Comparison of ENCODE assay signal across 9 cellular contexts in genomic region chr2:113542522-113542921, GRCh38. TPM values are rescaled to one million over a fixed set of nuclear protein-coding genes. Genes with fewer than 3 reads are reported as not detected.
A peak's percentile ranks its signal among the peaks of the same experiment; 100 is the strongest.
DNase-seq lines count a peak whose midpoint lies in the region; ATAC-seq and TF ChIP-seq lines count a peak whose summit lies in the region.
"Not testable (repeated sequence)": the region's sequence is repeated elsewhere in the genome, so short reads cannot be mapped to it uniquely, and the experiment has no call there.
"Had no signal": no experiment of that assay in that cellular context is flagged by ENCODE, and none has a peak within 500 bp of the region (broad histone marks: within the 10 kb centered on the region; RNA-seq: fewer than 3 reads in every experiment).

No MANE protein-coding gene starts in this region.

- not testable (repeated sequence) for TF ChIP-seq CTCF in CD8-positive, alpha-beta T cell (IDR thresholded peaks at IDR 0.05); chondrocyte (IDR thresholded peaks at IDR 0.05); left ventricle myocardium inferior (IDR thresholded peaks at IDR 0.05; ENCODE audit: borderline replicate concordance); sigmoid colon (IDR thresholded peaks at IDR 0.05); upper lobe of left lung (IDR thresholded peaks at IDR 0.05)

- not testable (repeated sequence) for H3K4me1 Mint-ChIP-seq in CD8-positive, alpha-beta T cell (ENCODE audit: low read depth); T-helper 2 cell treated with Interferon-gamma antibody and Interleukin-4, amounts not matched to agents 5 μg/mL and 100 μg/mL, for 36 hours (ENCODE audit: low read depth); activated T-helper 17 cell treated with anti-CD3 and anti-CD28 coated beads, Interleukin-2, amount 50 U/mL, for 72 hours; chondrocyte (ENCODE audit: low read depth); naive thymus-derived CD8-positive, alpha-beta T cell

- H3K27ac Mint-ChIP-seq in CD8-positive, alpha-beta T cell; T-helper 2 cell treated with Interferon-gamma antibody and Interleukin-4, amounts not matched to agents 5 μg/mL and 100 μg/mL, for 36 hours; activated T-helper 17 cell treated with anti-CD3 and anti-CD28 coated beads, Interleukin-2, amount 50 U/mL, for 72 hours; chondrocyte (ENCODE audit: unreplicated experiment): not testable (repeated sequence)
- H3K27ac Mint-ChIP-seq in naive thymus-derived CD8-positive, alpha-beta T cell, result peak overlapping the region in 1 of 10 donors; percentile 78

- H3K9me3 Mint-ChIP-seq in CD8-positive, alpha-beta T cell; T-helper 2 cell treated with Interferon-gamma antibody and Interleukin-4, amounts not matched to agents 5 μg/mL and 100 μg/mL, for 36 hours; activated T-helper 17 cell treated with anti-CD3 and anti-CD28 coated beads, Interleukin-2, amount 50 U/mL, for 72 hours; chondrocyte (ENCODE audit: low read depth); naive thymus-derived CD8-positive, alpha-beta T cell: not testable (repeated sequence)

- DNase-seq in CD8-positive, alpha-beta T cell; T-helper 2 cell treated with Interferon-gamma antibody and Interleukin-4, amounts not matched to agents 5 μg/mL and 100 μg/mL, for 36 hours (ENCODE audit: low spot score); chondrocyte (ENCODE audit: low spot score); left ventricle myocardium inferior; naive thymus-derived CD8-positive, alpha-beta T cell; sigmoid colon; upper lobe of left lung: not testable (repeated sequence)

- H3K27ac ChIP-seq in CD8-positive, alpha-beta T cell (ENCODE audit: low read depth, low read length), result not testable (repeated sequence)
- H3K27ac ChIP-seq in left ventricle myocardium inferior (replicated peaks) (peak overlapping the region; percentile 94), sigmoid colon (peak overlapping the region; percentile 92 to 97 (median 95)), upper lobe of left lung (peak overlapping the region in 3 of 4 donors; percentile 79 to 87 (median 80))

- not testable (repeated sequence) for H3K36me3 Mint-ChIP-seq in CD8-positive, alpha-beta T cell; T-helper 2 cell treated with Interferon-gamma antibody and Interleukin-4, amounts not matched to agents 5 μg/mL and 100 μg/mL, for 36 hours (ENCODE audit: low read depth); activated T-helper 17 cell treated with anti-CD3 and anti-CD28 coated beads, Interleukin-2, amount 50 U/mL, for 72 hours (ENCODE audit: low read depth); chondrocyte (ENCODE audit: low read depth); naive thymus-derived CD8-positive, alpha-beta T cell

- not testable (repeated sequence) for H3K4me3 ChIP-seq in CD8-positive, alpha-beta T cell (ENCODE audit: low read depth, low read length)
- H3K4me3 ChIP-seq in left ventricle myocardium inferior (peak overlapping the region; percentile 79), sigmoid colon (peak overlapping the region; percentile 69 to 86 (median 76)), upper lobe of left lung (peak overlapping the region in 3 of 4 donors; percentile 60 to 70 (median 62))

- CTCF ChIA-PET in CD8-positive, alpha-beta T cell (lab: Charles Lee), result not testable (repeated sequence)

- POLR2A ChIA-PET in CD8-positive, alpha-beta T cell (lab: Charles Lee); naive thymus-derived CD8-positive, alpha-beta T cell (lab: Charles Lee): not testable (repeated sequence)

- H3K9me3 ChIP-seq in CD8-positive, alpha-beta T cell (ENCODE audit: low read length); left ventricle myocardium inferior (replicated peaks); sigmoid colon; upper lobe of left lung: not testable (repeated sequence)

- TF ChIP-seq POLR2A in sigmoid colon (IDR thresholded peaks at IDR 0.05); upper lobe of left lung (IDR thresholded peaks at IDR 0.05): not testable (repeated sequence)

- H3K36me3 ChIP-seq in CD8-positive, alpha-beta T cell (ENCODE audit: insufficient read depth, low read length); left ventricle myocardium inferior; sigmoid colon; upper lobe of left lung: not testable (repeated sequence)

- H3K4me3 Mint-ChIP-seq in CD8-positive, alpha-beta T cell, result peak overlapping the region; percentile 77
- H3K4me3 Mint-ChIP-seq in T-helper 2 cell treated with Interferon-gamma antibody and Interleukin-4, amounts not matched to agents 5 μg/mL and 100 μg/mL, for 36 hours, result peak overlapping the region; percentile 79
- H3K4me3 Mint-ChIP-seq in activated T-helper 17 cell treated with anti-CD3 and anti-CD28 coated beads, Interleukin-2, amount 50 U/mL, for 72 hours, result peak overlapping the region; percentile 73
- H3K4me3 Mint-ChIP-seq in chondrocyte (ENCODE audit: unreplicated experiment), result peak overlapping the region; percentile 53
- peak overlapping the region; percentile 62 to 92 (median 80) for H3K4me3 Mint-ChIP-seq in naive thymus-derived CD8-positive, alpha-beta T cell

- intact Hi-C loops in CD8-positive, alpha-beta T cell (cut with DNase I, micrococcal nuclease); left ventricle myocardium inferior (cut with micrococcal nuclease); sigmoid colon (cut with DNase I): not testable (repeated sequence)

- not testable (repeated sequence) for H3K27me3 ChIP-seq in CD8-positive, alpha-beta T cell (ENCODE audit: insufficient read depth, low read length); left ventricle myocardium inferior (ENCODE audit: low read depth); sigmoid colon; upper lobe of left lung

- 13 to 32% methylated on average over 7 to 8 of the region's 9 CpGs for WGBS in sigmoid colon, 2 donors
- WGBS in upper lobe of left lung, 2 donors, result 32 to 38% methylated on average over 1 to 5 of the region's 9 CpGs

- not testable (repeated sequence) for ATAC-seq in CD8-positive, alpha-beta T cell; activated T-helper 17 cell treated with anti-CD3 and anti-CD28 coated beads, Interleukin-2, amount 50 U/mL, for 72 hours (replicated peaks); naive thymus-derived CD8-positive, alpha-beta T cell
- ATAC-seq in upper lobe of left lung (ENCODE audit: low FRiP score in 2 of 2), result peak; percentile 8 to 14

- not testable (repeated sequence) for TF ChIP-seq EP300 in sigmoid colon (IDR thresholded peaks at IDR 0.05); upper lobe of left lung (IDR thresholded peaks at IDR 0.05)

- peaks cover 12% of the 10 kb centered on the region for H3K27me3 Mint-ChIP-seq in CD8-positive, alpha-beta T cell (ENCODE audit: low read depth)
- H3K27me3 Mint-ChIP-seq in T-helper 2 cell treated with Interferon-gamma antibody and Interleukin-4, amounts not matched to agents 5 μg/mL and 100 μg/mL, for 36 hours (ENCODE audit: low read depth), result peaks cover 23% of the 10 kb centered on the region
- H3K27me3 Mint-ChIP-seq in activated T-helper 17 cell treated with anti-CD3 and anti-CD28 coated beads, Interleukin-2, amount 50 U/mL, for 72 hours; chondrocyte (ENCODE audit: low read depth): not testable (repeated sequence)
- peaks cover 0 to 14% (median 4%) of the 10 kb centered on the region in 5 donors for H3K27me3 Mint-ChIP-seq in naive thymus-derived CD8-positive, alpha-beta T cell

- H3K4me1 ChIP-seq in CD8-positive, alpha-beta T cell (ENCODE audit: insufficient read depth, low read length); left ventricle myocardium inferior; sigmoid colon; upper lobe of left lung: not testable (repeated sequence)

RNA-seq across cellular contexts. Expression of gene FOXD4L1, which starts 44.1 kb away (rescaled TPM):
- not detected for total RNA-seq in CD8-positive, alpha-beta T cell
- under 1 TPM; 0.11 to 0.32 TPM for total RNA-seq in activated T-helper 17 cell treated with anti-CD3 and anti-CD28 coated beads, Interleukin-2, amount 50 U/mL, for 72 hours
- total RNA-seq in chondrocyte (0.44 TPM in 1 of 3 replicates, not detected in the others), left ventricle myocardium inferior (0.11 TPM), sigmoid colon (1 to 10 TPM in 1 of 4 donors, under 1 TPM in 2, not detected in 1; 0.14 to 1.1 (median 0.36) TPM), upper lobe of left lung (1 to 10 TPM in 2 of 6 donors, under 1 TPM in 4; 0.22 to 1.6 (median 0.70) TPM)
- total RNA-seq in naive thymus-derived CD8-positive, alpha-beta T cell, result under 1 TPM; 0.21 to 0.41 TPM
- polyA plus RNA-seq in naive thymus-derived CD8-positive, alpha-beta T cell, result not detected
- under 1 TPM in 1 of 3 donors, not detected in 2; 0.06 TPM for polyA plus RNA-seq in sigmoid colon
- total RNA-seq: CD4-positive, CD25-positive, alpha-beta regulatory T cell had no signal
